1 cellular context compared by ENCODE assay signal in the genomic region with DNA sequence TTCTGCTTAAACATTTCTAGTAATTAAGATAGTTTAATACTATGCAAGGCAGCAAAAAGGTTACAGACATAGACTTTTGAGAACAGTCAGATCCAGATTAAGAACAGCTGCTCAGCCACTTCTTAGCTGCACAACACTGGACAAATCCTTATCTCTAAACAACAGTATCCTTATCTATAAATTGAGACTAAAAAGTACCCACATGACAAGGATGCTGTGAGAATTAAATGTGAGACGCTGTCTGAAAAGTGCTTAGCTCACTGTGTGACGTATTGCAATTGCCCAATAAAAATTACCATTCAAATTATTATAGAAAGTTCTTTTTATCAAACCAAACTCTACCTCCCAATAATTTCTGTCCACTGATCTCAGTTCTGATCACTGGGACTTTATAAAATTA.
TF ChIP-seq lines count a peak whose summit lies in the region.

No MANE protein-coding gene starts in this region.

TF ChIP-seq in K562, 482 proteins besides CTCF, POLR2A, EP300 and RAD21 (continued from another document and continues in another):
- TF ChIP-seq, protein P1, sequence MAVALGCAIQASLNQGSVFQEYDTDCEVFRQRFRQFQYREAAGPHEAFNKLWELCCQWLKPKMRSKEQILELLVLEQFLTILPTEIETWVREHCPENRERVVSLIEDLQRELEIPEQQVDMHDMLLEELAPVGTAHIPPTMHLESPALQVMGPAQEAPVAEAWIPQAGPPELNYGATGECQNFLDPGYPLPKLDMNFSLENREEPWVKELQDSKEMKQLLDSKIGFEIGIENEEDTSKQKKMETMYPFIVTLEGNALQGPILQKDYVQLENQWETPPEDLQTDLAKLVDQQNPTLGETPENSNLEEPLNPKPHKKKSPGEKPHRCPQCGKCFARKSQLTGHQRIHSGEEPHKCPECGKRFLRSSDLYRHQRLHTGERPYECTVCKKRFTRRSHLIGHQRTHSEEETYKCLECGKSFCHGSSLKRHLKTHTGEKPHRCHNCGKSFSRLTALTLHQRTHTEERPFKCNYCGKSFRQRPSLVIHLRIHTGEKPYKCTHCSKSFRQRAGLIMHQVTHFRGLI (CRISPR knock-in tag; IDR thresholded peaks at IDR 0.05): no peak
- no peak for TF ChIP-seq NR2F6 (CRISPR knock-in tag; IDR thresholded peaks at IDR 0.05)
- no peak for TF ChIP-seq HNRNPK (IDR thresholded peaks at IDR 0.05; ENCODE audit: low read depth, low read length, poor library complexity, severe bottlenecking)
- TF ChIP-seq ZNF785 (CRISPR knock-in tag; IDR thresholded peaks at IDR 0.05): no peak
- no peak for TF ChIP-seq ARHGAP35 (IDR thresholded peaks at IDR 0.05; ENCODE audit: partially characterized antibody)
- TF ChIP-seq ZNF668 (CRISPR knock-in tag; IDR thresholded peaks at IDR 0.05): no peak
- TF ChIP-seq ARID1B (IDR thresholded peaks at IDR 0.05): peak; percentile 87
- TF ChIP-seq JUNB (CRISPR knock-in tag; conservative IDR thresholded peaks at IDR 0.05): no peak
- no peak for TF ChIP-seq ZNF134 (CRISPR knock-in tag; conservative IDR thresholded peaks at IDR 0.05)
- TF ChIP-seq MBD2 (IDR thresholded peaks at IDR 0.05; ENCODE audit: borderline replicate concordance, low read depth): no peak
- TF ChIP-seq, protein P2, sequence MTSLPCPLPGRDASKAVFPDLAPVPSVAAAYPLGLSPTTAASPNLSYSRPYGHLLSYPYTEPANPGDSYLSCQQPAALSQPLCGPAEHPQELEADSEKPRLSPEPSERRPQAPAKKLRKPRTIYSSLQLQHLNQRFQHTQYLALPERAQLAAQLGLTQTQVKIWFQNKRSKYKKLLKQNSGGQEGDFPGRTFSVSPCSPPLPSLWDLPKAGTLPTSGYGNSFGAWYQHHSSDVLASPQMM (CRISPR knock-in tag; IDR thresholded peaks at IDR 0.05): no peak
- TF ChIP-seq HDGF (IDR thresholded peaks at IDR 0.05): no peak
- TF ChIP-seq, protein P3, sequence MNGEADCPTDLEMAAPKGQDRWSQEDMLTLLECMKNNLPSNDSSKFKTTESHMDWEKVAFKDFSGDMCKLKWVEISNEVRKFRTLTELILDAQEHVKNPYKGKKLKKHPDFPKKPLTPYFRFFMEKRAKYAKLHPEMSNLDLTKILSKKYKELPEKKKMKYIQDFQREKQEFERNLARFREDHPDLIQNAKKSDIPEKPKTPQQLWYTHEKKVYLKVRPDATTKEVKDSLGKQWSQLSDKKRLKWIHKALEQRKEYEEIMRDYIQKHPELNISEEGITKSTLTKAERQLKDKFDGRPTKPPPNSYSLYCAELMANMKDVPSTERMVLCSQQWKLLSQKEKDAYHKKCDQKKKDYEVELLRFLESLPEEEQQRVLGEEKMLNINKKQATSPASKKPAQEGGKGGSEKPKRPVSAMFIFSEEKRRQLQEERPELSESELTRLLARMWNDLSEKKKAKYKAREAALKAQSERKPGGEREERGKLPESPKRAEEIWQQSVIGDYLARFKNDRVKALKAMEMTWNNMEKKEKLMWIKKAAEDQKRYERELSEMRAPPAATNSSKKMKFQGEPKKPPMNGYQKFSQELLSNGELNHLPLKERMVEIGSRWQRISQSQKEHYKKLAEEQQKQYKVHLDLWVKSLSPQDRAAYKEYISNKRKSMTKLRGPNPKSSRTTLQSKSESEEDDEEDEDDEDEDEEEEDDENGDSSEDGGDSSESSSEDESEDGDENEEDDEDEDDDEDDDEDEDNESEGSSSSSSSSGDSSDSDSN (IDR thresholded peaks at IDR 0.05; ENCODE audit: borderline replicate concordance in 1 of 2, low read depth in 2 of 2, low read length in 2 of 2): no peak
- TF ChIP-seq, protein P4, sequence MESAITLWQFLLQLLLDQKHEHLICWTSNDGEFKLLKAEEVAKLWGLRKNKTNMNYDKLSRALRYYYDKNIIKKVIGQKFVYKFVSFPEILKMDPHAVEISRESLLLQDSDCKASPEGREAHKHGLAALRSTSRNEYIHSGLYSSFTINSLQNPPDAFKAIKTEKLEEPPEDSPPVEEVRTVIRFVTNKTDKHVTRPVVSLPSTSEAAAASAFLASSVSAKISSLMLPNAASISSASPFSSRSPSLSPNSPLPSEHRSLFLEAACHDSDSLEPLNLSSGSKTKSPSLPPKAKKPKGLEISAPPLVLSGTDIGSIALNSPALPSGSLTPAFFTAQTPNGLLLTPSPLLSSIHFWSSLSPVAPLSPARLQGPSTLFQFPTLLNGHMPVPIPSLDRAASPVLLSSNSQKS (CRISPR knock-in tag; IDR thresholded peaks at IDR 0.05): no peak
- peak; percentile 54 for TF ChIP-seq MEIS2 (IDR thresholded peaks at IDR 0.05; ENCODE audit: partially characterized antibody)
- peak; percentile 75; the same call in 1 of the 2 replicates for TF ChIP-seq CTBP1 (IDR thresholded peaks at IDR 0.05; ENCODE audit: borderline replicate concordance)
- no peak for TF ChIP-seq POU5F1 (IDR thresholded peaks at IDR 0.05; ENCODE audit: borderline replicate concordance, low read depth, low read length, partially characterized antibody)
- TF ChIP-seq MAZ (CRISPR knock-in tag; conservative IDR thresholded peaks at IDR 0.05 in 1 of 2, IDR thresholded peaks at IDR 0.05 in 1 of 2): no peak
- TF ChIP-seq, protein P5, sequence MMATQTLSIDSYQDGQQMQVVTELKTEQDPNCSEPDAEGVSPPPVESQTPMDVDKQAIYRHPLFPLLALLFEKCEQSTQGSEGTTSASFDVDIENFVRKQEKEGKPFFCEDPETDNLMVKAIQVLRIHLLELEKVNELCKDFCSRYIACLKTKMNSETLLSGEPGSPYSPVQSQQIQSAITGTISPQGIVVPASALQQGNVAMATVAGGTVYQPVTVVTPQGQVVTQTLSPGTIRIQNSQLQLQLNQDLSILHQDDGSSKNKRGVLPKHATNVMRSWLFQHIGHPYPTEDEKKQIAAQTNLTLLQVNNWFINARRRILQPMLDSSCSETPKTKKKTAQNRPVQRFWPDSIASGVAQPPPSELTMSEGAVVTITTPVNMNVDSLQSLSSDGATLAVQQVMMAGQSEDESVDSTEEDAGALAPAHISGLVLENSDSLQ (IDR thresholded peaks at IDR 0.05): 0 out of 2 replicates have a peak, but pooled peaks have one; percentile 13
- TF ChIP-seq MEF2D (tag; conservative IDR thresholded peaks at IDR 0.05; ENCODE audit: low read depth): no peak
- TF ChIP-seq, protein P6, sequence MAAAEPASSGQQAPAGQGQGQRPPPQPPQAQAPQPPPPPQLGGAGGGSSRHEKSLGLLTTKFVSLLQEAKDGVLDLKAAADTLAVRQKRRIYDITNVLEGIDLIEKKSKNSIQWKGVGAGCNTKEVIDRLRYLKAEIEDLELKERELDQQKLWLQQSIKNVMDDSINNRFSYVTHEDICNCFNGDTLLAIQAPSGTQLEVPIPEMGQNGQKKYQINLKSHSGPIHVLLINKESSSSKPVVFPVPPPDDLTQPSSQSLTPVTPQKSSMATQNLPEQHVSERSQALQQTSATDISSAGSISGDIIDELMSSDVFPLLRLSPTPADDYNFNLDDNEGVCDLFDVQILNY (CRISPR knock-in tag; IDR thresholded peaks at IDR 0.05): no peak
- TF ChIP-seq BDP1 (IDR thresholded peaks at IDR 0.05; ENCODE audit: insufficient read depth, insufficient read length): no peak
- TF ChIP-seq, protein P7, sequence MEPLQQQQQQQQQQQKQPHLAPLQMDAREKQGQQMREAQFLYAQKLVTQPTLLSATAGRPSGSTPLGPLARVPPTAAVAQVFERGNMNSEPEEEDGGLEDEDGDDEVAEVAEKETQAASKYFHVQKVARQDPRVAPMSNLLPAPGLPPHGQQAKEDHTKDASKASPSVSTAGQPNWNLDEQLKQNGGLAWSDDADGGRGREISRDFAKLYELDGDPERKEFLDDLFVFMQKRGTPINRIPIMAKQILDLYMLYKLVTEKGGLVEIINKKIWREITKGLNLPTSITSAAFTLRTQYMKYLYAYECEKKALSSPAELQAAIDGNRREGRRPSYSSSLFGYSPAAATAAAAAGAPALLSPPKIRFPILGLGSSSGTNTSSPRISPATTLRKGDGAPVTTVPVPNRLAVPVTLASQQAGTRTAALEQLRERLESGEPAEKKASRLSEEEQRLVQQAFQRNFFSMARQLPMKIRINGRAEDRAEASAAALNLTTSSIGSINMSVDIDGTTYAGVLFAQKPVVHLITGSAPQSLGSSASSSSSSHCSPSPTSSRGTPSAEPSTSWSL (CRISPR knock-in tag; IDR thresholded peaks at IDR 0.05; ENCODE audit: borderline replicate concordance): no peak
- TF ChIP-seq, protein P8, sequence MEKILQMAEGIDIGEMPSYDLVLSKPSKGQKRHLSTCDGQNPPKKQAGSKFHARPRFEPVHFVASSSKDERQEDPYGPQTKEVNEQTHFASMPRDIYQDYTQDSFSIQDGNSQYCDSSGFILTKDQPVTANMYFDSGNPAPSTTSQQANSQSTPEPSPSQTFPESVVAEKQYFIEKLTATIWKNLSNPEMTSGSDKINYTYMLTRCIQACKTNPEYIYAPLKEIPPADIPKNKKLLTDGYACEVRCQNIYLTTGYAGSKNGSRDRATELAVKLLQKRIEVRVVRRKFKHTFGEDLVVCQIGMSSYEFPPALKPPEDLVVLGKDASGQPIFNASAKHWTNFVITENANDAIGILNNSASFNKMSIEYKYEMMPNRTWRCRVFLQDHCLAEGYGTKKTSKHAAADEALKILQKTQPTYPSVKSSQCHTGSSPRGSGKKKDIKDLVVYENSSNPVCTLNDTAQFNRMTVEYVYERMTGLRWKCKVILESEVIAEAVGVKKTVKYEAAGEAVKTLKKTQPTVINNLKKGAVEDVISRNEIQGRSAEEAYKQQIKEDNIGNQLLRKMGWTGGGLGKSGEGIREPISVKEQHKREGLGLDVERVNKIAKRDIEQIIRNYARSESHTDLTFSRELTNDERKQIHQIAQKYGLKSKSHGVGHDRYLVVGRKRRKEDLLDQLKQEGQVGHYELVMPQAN (IDR thresholded peaks at IDR 0.05; ENCODE audit: borderline replicate concordance): no peak
- TF ChIP-seq, protein P9, sequence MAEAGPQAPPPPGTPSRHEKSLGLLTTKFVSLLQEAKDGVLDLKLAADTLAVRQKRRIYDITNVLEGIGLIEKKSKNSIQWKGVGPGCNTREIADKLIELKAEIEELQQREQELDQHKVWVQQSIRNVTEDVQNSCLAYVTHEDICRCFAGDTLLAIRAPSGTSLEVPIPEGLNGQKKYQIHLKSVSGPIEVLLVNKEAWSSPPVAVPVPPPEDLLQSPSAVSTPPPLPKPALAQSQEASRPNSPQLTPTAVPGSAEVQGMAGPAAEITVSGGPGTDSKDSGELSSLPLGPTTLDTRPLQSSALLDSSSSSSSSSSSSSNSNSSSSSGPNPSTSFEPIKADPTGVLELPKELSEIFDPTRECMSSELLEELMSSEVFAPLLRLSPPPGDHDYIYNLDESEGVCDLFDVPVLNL (CRISPR knock-in tag; IDR thresholded peaks at IDR 0.05; ENCODE audit: low read depth): no peak
- no peak for TF ChIP-seq SAP30 (IDR thresholded peaks at IDR 0.05; ENCODE audit: borderline replicate concordance, insufficient read depth, low read depth, low read length, poor library complexity, severe bottlenecking)
- TF ChIP-seq, protein P10, sequence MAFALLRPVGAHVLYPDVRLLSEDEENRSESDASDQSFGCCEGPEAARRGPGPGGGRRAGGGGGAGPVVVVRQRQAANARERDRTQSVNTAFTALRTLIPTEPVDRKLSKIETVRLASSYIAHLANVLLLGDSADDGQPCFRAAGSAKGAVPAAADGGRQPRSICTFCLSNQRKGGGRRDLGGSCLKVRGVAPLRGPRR (CRISPR knock-in tag; IDR thresholded peaks at IDR 0.05): no peak
- TF ChIP-seq, protein P11, sequence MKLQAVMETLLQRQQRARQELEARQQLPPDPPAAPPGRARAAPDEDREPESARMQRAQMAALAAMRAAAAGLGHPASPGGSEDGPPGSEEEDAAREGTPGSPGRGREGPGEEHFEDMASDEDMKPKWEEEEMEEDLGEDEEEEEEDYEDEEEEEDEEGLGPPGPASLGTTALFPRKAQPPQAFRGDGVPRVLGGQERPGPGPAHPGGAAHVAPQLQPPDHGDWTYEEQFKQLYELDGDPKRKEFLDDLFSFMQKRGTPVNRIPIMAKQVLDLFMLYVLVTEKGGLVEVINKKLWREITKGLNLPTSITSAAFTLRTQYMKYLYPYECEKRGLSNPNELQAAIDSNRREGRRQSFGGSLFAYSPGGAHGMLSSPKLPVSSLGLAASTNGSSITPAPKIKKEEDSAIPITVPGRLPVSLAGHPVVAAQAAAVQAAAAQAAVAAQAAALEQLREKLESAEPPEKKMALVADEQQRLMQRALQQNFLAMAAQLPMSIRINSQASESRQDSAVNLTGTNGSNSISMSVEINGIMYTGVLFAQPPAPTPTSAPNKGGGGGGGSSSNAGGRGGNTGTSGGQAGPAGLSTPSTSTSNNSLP (IDR thresholded peaks at IDR 0.05; ENCODE audit: borderline replicate concordance, low read depth, low read length): peak; percentile 48; the same call in 1 of the 2 replicates
- no peak for TF ChIP-seq DNMT1 (IDR thresholded peaks at IDR 0.05)
- TF ChIP-seq ZNF384 (IDR thresholded peaks at IDR 0.05; ENCODE audit: low read depth, low read length): no peak
- TF ChIP-seq TAL1 (IDR thresholded peaks at IDR 0.05): peak; percentile 77
- no peak for TF ChIP-seq EZH2 (IDR thresholded peaks at IDR 0.05; ENCODE audit: borderline replicate concordance, low read depth, low read length)
- TF ChIP-seq, protein P12, sequence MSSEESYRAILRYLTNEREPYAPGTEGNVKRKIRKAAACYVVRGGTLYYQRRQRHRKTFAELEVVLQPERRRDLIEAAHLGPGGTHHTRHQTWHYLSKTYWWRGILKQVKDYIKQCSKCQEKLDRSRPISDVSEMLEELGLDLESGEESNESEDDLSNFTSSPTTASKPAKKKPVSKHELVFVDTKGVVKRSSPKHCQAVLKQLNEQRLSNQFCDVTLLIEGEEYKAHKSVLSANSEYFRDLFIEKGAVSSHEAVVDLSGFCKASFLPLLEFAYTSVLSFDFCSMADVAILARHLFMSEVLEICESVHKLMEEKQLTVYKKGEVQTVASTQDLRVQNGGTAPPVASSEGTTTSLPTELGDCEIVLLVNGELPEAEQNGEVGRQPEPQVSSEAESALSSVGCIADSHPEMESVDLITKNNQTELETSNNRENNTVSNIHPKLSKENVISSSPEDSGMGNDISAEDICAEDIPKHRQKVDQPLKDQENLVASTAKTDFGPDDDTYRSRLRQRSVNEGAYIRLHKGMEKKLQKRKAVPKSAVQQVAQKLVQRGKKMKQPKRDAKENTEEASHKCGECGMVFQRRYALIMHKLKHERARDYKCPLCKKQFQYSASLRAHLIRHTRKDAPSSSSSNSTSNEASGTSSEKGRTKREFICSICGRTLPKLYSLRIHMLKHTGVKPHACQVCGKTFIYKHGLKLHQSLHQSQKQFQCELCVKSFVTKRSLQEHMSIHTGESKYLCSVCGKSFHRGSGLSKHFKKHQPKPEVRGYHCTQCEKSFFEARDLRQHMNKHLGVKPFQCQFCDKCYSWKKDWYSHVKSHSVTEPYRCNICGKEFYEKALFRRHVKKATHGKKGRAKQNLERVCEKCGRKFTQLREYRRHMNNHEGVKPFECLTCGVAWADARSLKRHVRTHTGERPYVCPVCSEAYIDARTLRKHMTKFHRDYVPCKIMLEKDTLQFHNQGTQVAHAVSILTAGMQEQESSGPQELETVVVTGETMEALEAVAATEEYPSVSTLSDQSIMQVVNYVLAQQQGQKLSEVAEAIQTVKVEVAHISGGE (CRISPR knock-in tag; IDR thresholded peaks at IDR 0.05): 0 out of 6 replicates have a peak, but pooled peaks of 1 of the 3 experiments have one; percentile 31
- no peak for TF ChIP-seq TSC22D4 (tag; IDR thresholded peaks at IDR 0.05)
- no peak for TF ChIP-seq SIN3B (IDR thresholded peaks at IDR 0.05; ENCODE audit: low read depth)
- TF ChIP-seq GABPA (tag; conservative IDR thresholded peaks at IDR 0.05; ENCODE audit: low read depth): no peak
- 0 out of 2 replicates have a peak, but pooled peaks have one; percentile 22 for TF ChIP-seq NCOA1 (IDR thresholded peaks at IDR 0.05; ENCODE audit: low read depth)
- TF ChIP-seq ZKSCAN3 (CRISPR knock-in tag; IDR thresholded peaks at IDR 0.05): no peak
- peak; percentile 63 for TF ChIP-seq TCF3 (CRISPR knock-in tag; IDR thresholded peaks at IDR 0.05)
- TF ChIP-seq TAF9B (IDR thresholded peaks at IDR 0.05; ENCODE audit: partially characterized antibody): no peak
- TF ChIP-seq CBFA2T2 (conservative IDR thresholded peaks at IDR 0.05): peak; percentile 70
- no peak for TF ChIP-seq LARP7 (IDR thresholded peaks at IDR 0.05)
- TF ChIP-seq ZNF143 (CRISPR knock-in tag; IDR thresholded peaks at IDR 0.05): no peak
